In the genomic region with DNA sequence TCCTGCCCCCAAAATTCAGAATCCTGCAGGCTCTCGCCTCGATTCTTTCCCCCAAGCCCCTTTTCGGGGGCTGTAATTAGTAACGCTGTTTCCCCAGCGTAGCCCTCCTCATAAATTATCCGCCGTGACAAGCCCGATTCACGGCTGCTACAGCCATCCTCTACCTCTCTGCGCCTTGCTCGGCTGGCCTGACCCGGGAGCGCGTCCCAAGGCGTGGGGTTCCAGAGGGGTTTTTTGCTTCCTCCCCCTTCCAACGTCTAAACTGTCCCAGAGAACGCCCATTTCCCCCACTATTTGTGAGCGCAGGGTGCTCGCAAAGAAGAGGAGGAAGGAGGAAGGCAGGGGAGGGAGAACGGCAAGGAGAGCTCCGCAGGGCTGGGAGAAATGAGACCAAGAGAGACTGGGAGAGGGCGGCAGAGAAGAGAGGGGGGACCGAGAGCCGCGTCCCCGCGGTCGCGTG, we compare ENCODE assay signal across 8 cellular contexts. TPM values are rescaled to one million over a fixed set of nuclear protein-coding genes. Genes with fewer than 3 reads are reported as not detected.
DNase-seq lines count a peak whose midpoint lies in the region; TF ChIP-seq lines count a peak whose summit lies in the region.
"Had no signal": no experiment of that assay in that cellular context is flagged by ENCODE, and none has a peak within 500 bp of the region (broad histone marks: within the 10 kb centered on the region; RNA-seq: fewer than 3 reads in every experiment).

No MANE protein-coding gene starts in this region.

- intact Hi-C loops in testis (cut with DNase I; ENCODE audit: low total_unique reads): no loop called here

- DNase-seq in NCI-H748 (lab: John Stamatoyannopoulos, UW; ENCODE audit: unreplicated experiment): peak; percentile 54
- no peak for DNase-seq in NCI-H748 treated with DMSO at 0.1 percent for 48 hours (lab: John Stamatoyannopoulos, UW)
- DNase-seq in testis: peak; percentile 12
- DNase-seq in mucosa of gallbladder (ENCODE audit: low spot score): no peak
- no peak for DNase-seq in HuH-7 (ENCODE audit: low spot score)
- DNase-seq: activated naive CD4-positive, alpha-beta T cell treated with anti-CD3 and anti-CD28 coated beads, Interleukin-2, amount 50 U/mL, for 16 hours; NCI-H2171 had no signal

- H3K36me3 ChIP-seq in testis (ENCODE audit: low read depth, missing control alignments): no peaks in the 10 kb centered on the region

- TF ChIP-seq CTCF in testis (IDR thresholded peaks at IDR 0.05): no peak

- H3K27me3 ChIP-seq in testis: no peaks in the 10 kb centered on the region

- peaks cover 4% of the 10 kb centered on the region for H3K4me1 ChIP-seq in testis

- 12 to 18% methylated on average over 28 to 29 of the region's 29 CpGs for WGBS in testis, 2 donors

- H3K4me3 ChIP-seq in iPS-18c (ENCODE audit: insufficient read depth, low read depth, low read length) (peak overlapping the region; percentile 51), testis (peak overlapping the region; percentile 25 to 46)

- H3K27ac ChIP-seq in testis: no peak overlapping the region

- TF ChIP-seq POLR2A in testis (IDR thresholded peaks at IDR 0.05): no peak

- H3K9me3 ChIP-seq in iPS-18c (ENCODE audit: control insufficient read depth, insufficient read depth, low read length): peaks cover 7% of the 10 kb centered on the region
- H3K9me3 ChIP-seq in testis: no peaks in the 10 kb centered on the region

RNA-seq across cellular contexts. Expression of gene HOXA5, which starts 0.9 kb away (rescaled TPM):
- total RNA-seq in testis (under 1 TPM in 1 of 2 donors, not detected in 1; 0.63 TPM), mucosa of gallbladder (0.81 TPM)
- 7.6 TPM for polyA plus RNA-seq in testis (ENCODE audit: insufficient read depth, low read depth, low replicate concordance)

RNA-seq across cellular contexts. Expression of gene HOXA6, which starts 5.0 kb away (rescaled TPM):
- total RNA-seq in testis: not detected
- polyA plus RNA-seq in testis (ENCODE audit: insufficient read depth, low read depth, low replicate concordance): 0.37 TPM
- 0.29 TPM for total RNA-seq in mucosa of gallbladder

RNA-seq across cellular contexts. Expression of gene HOXA3, which starts 9.8 kb away (rescaled TPM):
- 1 to 10 TPM in 1 of 2 donors, under 1 TPM in 1; 0.93 to 2.4 TPM for total RNA-seq in testis
- polyA plus RNA-seq in testis (ENCODE audit: insufficient read depth, low read depth, low replicate concordance): 2.8 TPM
- total RNA-seq in mucosa of gallbladder: 1.8 TPM

RNA-seq across cellular contexts. Expression of gene HOXA4, which starts 12.0 kb away (rescaled TPM):
- total RNA-seq in testis: 1 to 10 TPM; 1.7 to 3.4 TPM
- polyA plus RNA-seq in testis (ENCODE audit: insufficient read depth, low read depth, low replicate concordance): 3.3 TPM
- total RNA-seq in mucosa of gallbladder: 2.3 TPM

RNA-seq across cellular contexts. Expression of gene HOXA7, which starts 13.9 kb away (rescaled TPM):
- total RNA-seq in testis (1 to 10 TPM; 3.1 to 7.8 TPM), mucosa of gallbladder (not detected)
- polyA plus RNA-seq in testis (ENCODE audit: insufficient read depth, low read depth, low replicate concordance): 13.1 TPM

Comparison
In these comparisons a context has a peak if more than half of its experiments do, and no peak if none do; other contexts are left out.
1. DNase-seq: peak in NCI-H748 (single experiment) and testis (single experiment); none in NCI-H748 treated with DMSO at 0.1 percent for 48 hours (single experiment), mucosa of gallbladder (single experiment) and HuH-7 (single experiment).